Comparison of ENCODE assay signal across 1 cellular context in the genomic region with DNA sequence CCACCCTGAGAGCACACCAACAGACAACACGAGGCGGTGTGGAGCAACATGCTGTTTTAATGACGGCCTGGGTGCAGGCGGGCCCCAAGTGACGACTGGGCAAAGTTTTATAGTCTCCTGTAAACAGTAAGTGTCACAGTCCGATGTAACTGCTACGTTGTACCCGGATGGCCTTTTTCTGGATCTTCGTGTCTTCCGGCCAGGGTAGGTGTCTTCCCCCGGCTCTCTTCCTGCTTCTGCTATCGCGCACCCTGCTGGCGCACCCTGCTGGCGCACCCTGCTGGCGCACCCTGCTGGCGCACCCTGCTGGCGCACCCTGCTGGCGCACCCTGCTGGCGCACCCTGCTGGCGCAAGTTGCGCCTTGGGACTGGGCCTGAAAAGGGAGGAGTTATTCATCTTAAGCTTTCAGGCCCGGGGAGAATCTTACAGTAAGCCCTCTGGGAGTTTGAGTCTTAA.
TF ChIP-seq lines count a peak whose summit lies in the region.

No MANE protein-coding gene starts in this region.

TF ChIP-seq in H1, 55 proteins besides CTCF, POLR2A, EP300 and RAD21 (continued from another document):
- TF ChIP-seq USF2 (IDR thresholded peaks at IDR 0.05; ENCODE audit: low read length) (no peak), SRF (IDR thresholded peaks at IDR 0.05; ENCODE audit: low read depth, low read length) (no peak), CHD7 (IDR thresholded peaks at IDR 0.05; ENCODE audit: insufficient replicate concordance, low read length) (no peak), RNF2 (IDR thresholded peaks at IDR 0.05; ENCODE audit: borderline replicate concordance, low read depth, low read length, missing control alignments, poor library complexity, severe bottlenecking) (no peak), MAFK (IDR thresholded peaks at IDR 0.05; ENCODE audit: low read depth, low read length) (no peak), HDAC6 (IDR thresholded peaks at IDR 0.05; ENCODE audit: low read depth, low read length) (no peak), PHF8 (conservative IDR thresholded peaks at IDR 0.05; ENCODE audit: low read depth, low read length) (no peak), CBX8 (IDR thresholded peaks at IDR 0.05; ENCODE audit: borderline replicate concordance, low read depth, low read length) (no peak), YY1 (IDR thresholded peaks at IDR 0.05; ENCODE audit: low read depth, low read length) (no peak), SP1 (IDR thresholded peaks at IDR 0.05; ENCODE audit: low read depth, low read length) (no peak), EZH2 (IDR thresholded peaks at IDR 0.05; ENCODE audit: low read depth, low read length, severe bottlenecking) (no peak)
- TF ChIP-seq, protein P1, sequence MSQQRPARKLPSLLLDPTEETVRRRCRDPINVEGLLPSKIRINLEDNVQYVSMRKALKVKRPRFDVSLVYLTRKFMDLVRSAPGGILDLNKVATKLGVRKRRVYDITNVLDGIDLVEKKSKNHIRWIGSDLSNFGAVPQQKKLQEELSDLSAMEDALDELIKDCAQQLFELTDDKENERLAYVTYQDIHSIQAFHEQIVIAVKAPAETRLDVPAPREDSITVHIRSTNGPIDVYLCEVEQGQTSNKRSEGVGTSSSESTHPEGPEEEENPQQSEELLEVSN (IDR thresholded peaks at IDR 0.05): no peak
- TF ChIP-seq, protein P2, sequence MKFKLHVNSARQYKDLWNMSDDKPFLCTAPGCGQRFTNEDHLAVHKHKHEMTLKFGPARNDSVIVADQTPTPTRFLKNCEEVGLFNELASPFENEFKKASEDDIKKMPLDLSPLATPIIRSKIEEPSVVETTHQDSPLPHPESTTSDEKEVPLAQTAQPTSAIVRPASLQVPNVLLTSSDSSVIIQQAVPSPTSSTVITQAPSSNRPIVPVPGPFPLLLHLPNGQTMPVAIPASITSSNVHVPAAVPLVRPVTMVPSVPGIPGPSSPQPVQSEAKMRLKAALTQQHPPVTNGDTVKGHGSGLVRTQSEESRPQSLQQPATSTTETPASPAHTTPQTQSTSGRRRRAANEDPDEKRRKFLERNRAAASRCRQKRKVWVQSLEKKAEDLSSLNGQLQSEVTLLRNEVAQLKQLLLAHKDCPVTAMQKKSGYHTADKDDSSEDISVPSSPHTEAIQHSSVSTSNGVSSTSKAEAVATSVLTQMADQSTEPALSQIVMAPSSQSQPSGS (IDR thresholded peaks at IDR 0.05; ENCODE audit: low read length): no peak
